ENCODE assay signal across 8 cellular contexts in the genomic region with DNA sequence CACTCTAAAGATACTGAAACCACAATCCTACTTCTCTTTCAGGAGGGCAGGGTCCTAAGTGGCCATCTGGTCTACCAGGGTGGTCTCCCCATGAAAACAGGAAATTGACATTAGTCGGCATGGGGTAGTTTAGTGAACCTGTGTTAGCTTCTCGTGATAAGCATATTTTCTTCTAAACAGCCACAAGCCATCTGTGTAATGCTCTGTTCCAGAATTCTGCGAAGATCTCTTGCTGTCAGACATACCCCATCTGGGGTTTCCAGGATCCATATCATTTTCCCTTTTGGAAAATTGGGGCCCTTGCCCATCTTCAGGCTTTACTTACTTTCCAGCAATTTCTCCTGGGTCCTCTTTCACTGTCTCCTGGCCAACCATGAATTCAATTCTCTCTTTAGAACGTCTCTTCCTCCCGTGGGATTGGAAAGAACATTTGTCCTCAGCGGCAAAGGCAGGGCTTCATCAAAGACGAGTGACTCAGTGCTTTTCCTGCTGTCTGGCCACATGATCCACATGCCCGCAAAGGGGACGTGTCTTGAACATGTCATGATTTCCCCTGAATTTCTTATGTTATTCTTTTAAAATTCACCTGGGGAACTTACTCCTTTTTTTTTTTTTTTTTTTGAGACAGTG. TPM values are rescaled to one million over a fixed set of nuclear protein-coding genes. Genes with fewer than 3 reads are reported as not detected.
DNase-seq lines count a peak whose midpoint lies in the region; ATAC-seq, FAIRE-seq and TF ChIP-seq lines count a peak whose summit lies in the region.

No MANE protein-coding gene starts in this region.

- H3K4me1 ChIP-seq in right lobe of liver (no peaks in the 10 kb centered on the region), HepG2 (ENCODE audit: insufficient read depth, low read length) (no peaks in the 10 kb centered on the region), left lung (peaks cover 14 to 43% of the 10 kb centered on the region in 2 donors), vagina (peaks cover 21% of the 10 kb centered on the region), spleen (peaks cover 3 to 44% (median 32%) of the 10 kb centered on the region in 6 donors)

- no TSS peak for BruUV-seq in HepG2 (replicated peaks; lab: Mats Ljungman, UMichigan)

- no peak for TF ChIP-seq EP300 in HepG2 (IDR thresholded peaks at IDR 0.05; ENCODE audit: low read depth in 2 of 2, low read length in 2 of 2)
- TF ChIP-seq EP300 in HepG2 (CRISPR knock-in tag; IDR thresholded peaks at IDR 0.05; ENCODE audit: borderline replicate concordance), result no peak

- DNase-seq in right lobe of liver, result peak in 1 of 3 donors; percentile 51
- no peak for DNase-seq in HepG2 (ENCODE audit: low spot score)
- peak; percentile 26 for DNase-seq in amniotic stem cell (lab: John Stamatoyannopoulos, UW)
- DNase-seq in left lung, result peak in 1 of 2 donors; percentile 67
- DNase-seq in vagina (ENCODE audit: extremely low spot score in 2 of 2), result no peak
- DNase-seq in spleen, result no peak
- DNase-seq in NCI-H1048 (lab: John Stamatoyannopoulos, UW), result no peak

- WGBS in right lobe of liver (ENCODE audit: insufficient coverage, low coverage, low lambda C conversion rate, missing lambda C conversion rate), result 56% methylated on average over 9 of the region's 9 CpGs
- 32% methylated on average over 9 of the region's 9 CpGs for WGBS in HepG2 (ENCODE audit: low lambda C conversion rate)
- WGBS in spleen, 5 donors, result 12 to 18% (median 17%) methylated on average over 9 of the region's 9 CpGs

- H3K27ac ChIP-seq in right lobe of liver, result no peak overlapping the region
- no peak overlapping the region for H3K27ac ChIP-seq in HepG2 (ENCODE audit: extremely low read length, insufficient read depth, low read length)
- H3K27ac ChIP-seq in left lung, result peak overlapping the region; percentile 50 to 62
- peak overlapping the region; percentile 59 for H3K27ac ChIP-seq in vagina
- H3K27ac ChIP-seq in spleen, result no peak overlapping the region

- no peak for TF ChIP-seq POLR2A in right lobe of liver (IDR thresholded peaks at IDR 0.05)
- no peak for TF ChIP-seq POLR2A in HepG2 (IDR thresholded peaks at IDR 0.05; ENCODE audit: insufficient read depth in 1 of 2, low read depth in 2 of 2, low read length in 2 of 2)
- TF ChIP-seq POLR2A in vagina (IDR thresholded peaks at IDR 0.05), result no peak
- no peak for TF ChIP-seq POLR2A in spleen (IDR thresholded peaks at IDR 0.05)

- H3K9me3 ChIP-seq in right lobe of liver, result no peaks in the 10 kb centered on the region
- no peaks in the 10 kb centered on the region for H3K9me3 ChIP-seq in HepG2 (ENCODE audit: low read length)
- no peaks in the 10 kb centered on the region for H3K9me3 ChIP-seq in left lung
- H3K9me3 ChIP-seq in vagina, result no peaks in the 10 kb centered on the region
- H3K9me3 ChIP-seq in spleen, result peaks cover 0 to 7% (median 0%) of the 10 kb centered on the region in 8 donors

- CTCF ChIA-PET in HepG2 (lab: Yijun Ruan, JAX; ENCODE audit: low intra/inter-chr PET ratio, low total read pairs), result no interaction called here

- ATAC-seq in right lobe of liver (peak in 3 of 4 donors; percentile 51 to 68 (median 63)), HepG2 (no peak), left lung (peak; percentile 35), GM21423 (IDR thresholded peaks at IDR 0.05; ENCODE audit: unreplicated experiment) (no peak)

- H3K36me3 ChIP-seq in right lobe of liver, result no peaks in the 10 kb centered on the region
- no peaks in the 10 kb centered on the region for H3K36me3 ChIP-seq in HepG2 (replicated peaks in 1 of 2; ENCODE audit: control insufficient read depth in 1 of 2, insufficient read depth in 2 of 2, low read length in 2 of 2)
- no peaks in the 10 kb centered on the region for H3K36me3 ChIP-seq in left lung
- H3K36me3 ChIP-seq in vagina, result no peaks in the 10 kb centered on the region
- H3K36me3 ChIP-seq in spleen, result no peaks in the 10 kb centered on the region

- no peaks in the 10 kb centered on the region for H3K79me2 ChIP-seq in HepG2 (ENCODE audit: insufficient read depth, low read length)

- H2AFZ ChIP-seq in HepG2 (ENCODE audit: low read length), result no peak overlapping the region

- H3K27me3 ChIP-seq in right lobe of liver (no peaks in the 10 kb centered on the region), HepG2 (ENCODE audit: control insufficient read depth in 1 of 2, insufficient read depth in 2 of 2, low read length in 2 of 2) (peaks cover 10 to 36% of the 10 kb centered on the region in 2 experiments; a peak in 4 of 5 replicates), left lung (no peaks in the 10 kb centered on the region), vagina (no peaks in the 10 kb centered on the region), spleen (replicated peaks in 1 of 7) (peaks cover 0 to 10% (median 0%) of the 10 kb centered on the region in 7 donors)

- POLR2A ChIA-PET in HepG2 (lab: Yijun Ruan, JAX), result no interaction called here

- H3K9ac ChIP-seq in HepG2 (ENCODE audit: insufficient read depth, low read depth, low read length), result no peak overlapping the region

- no peaks in the 10 kb centered on the region for H4K20me1 ChIP-seq in HepG2 (ENCODE audit: insufficient read depth, low read length)

- TF ChIP-seq RAD21 in HepG2 (CRISPR knock-in tag; IDR thresholded peaks at IDR 0.05), result no peak

- H3K4me3 ChIP-seq in right lobe of liver (no peak overlapping the region), HepG2 (replicated peaks in 1 of 3; ENCODE audit: insufficient read depth in 1 of 3, low read depth in 2 of 3, low read length in 3 of 3) (no peak overlapping the region), left lung (no peak overlapping the region), vagina (no peak overlapping the region), spleen (no peak overlapping the region)

- intact Hi-C loops in right lobe of liver (cut with DNase I) (no loop called here), HepG2 (cut with micrococcal nuclease; ENCODE audit: unreplicated experiment) (no loop called here), left lung (cut with DNase I) (no loop called here), vagina (cut with DNase I) (no loop called here), spleen (cut with DNase I; ENCODE audit: low total_unique reads) (no loop called here)

- in situ Hi-C loops in HepG2 (cut with HindIII; ENCODE audit: extremely low pct_ligation_motif_present, low pct_unique_long_range_greater_than_20kb), result no loop called here

- H3K4me2 ChIP-seq in HepG2 (ENCODE audit: low read depth, low read length), result no peak overlapping the region

- FAIRE-seq in HepG2 (lab: Jason Lieb, UNC), result no peak

- TF ChIP-seq CTCF in right lobe of liver (IDR thresholded peaks at IDR 0.05) (no peak), HepG2 (CRISPR knock-in tag; IDR thresholded peaks at IDR 0.05) (no peak), left lung (IDR thresholded peaks at IDR 0.05) (no peak), vagina (IDR thresholded peaks at IDR 0.05) (no peak), spleen (IDR thresholded peaks at IDR 0.05 in 8 of 11, conservative IDR thresholded peaks at IDR 0.05 in 3 of 11) (no peak)

TF ChIP-seq in HepG2, 621 proteins besides CTCF, POLR2A, EP300 and RAD21:
- no peak for TF ChIP-seq ZSCAN9 (CRISPR knock-in tag; IDR thresholded peaks at IDR 0.05; ENCODE audit: borderline replicate concordance)
- TF ChIP-seq MIXL1 (CRISPR knock-in tag; IDR thresholded peaks at IDR 0.05), result no peak
- no peak for TF ChIP-seq XBP1 (CRISPR knock-in tag; IDR thresholded peaks at IDR 0.05)
- no peak for TF ChIP-seq ZNF619 (CRISPR knock-in tag; IDR thresholded peaks at IDR 0.05)
- no peak for TF ChIP-seq ZNF180 (CRISPR knock-in tag; IDR thresholded peaks at IDR 0.05; ENCODE audit: borderline replicate concordance, low read depth)
- TF ChIP-seq ZNF263 (CRISPR knock-in tag; IDR thresholded peaks at IDR 0.05), result no peak
TF ChIP-seq in HepG2: peak in this region for 0.

RNA-seq across cellular contexts. Expression of gene NCOR2, which starts 21.4 kb away (rescaled TPM):
- total RNA-seq in right lobe of liver (10 to 100 TPM; 38.1 to 87.5 (median 45.0) TPM), HepG2 (2016; rRNA removed; fragmentation: Illumina TruSeq; extraction: Trizol) (5.7 and 6.1 TPM in 2 replicates), left lung (100 to 1,000 TPM; 289 to 331 TPM), vagina (120 TPM), spleen (100 to 1,000 TPM; 145 to 236 (median 174) TPM)
- total RNA-seq in HepG2 (2016; cell fraction: cytosol; rRNA removed; fragmentation: Illumina TruSeq; extraction: Trizol; ENCODE audit: low read depth), result 10.5 and 12.4 TPM in 2 replicates
- total RNA-seq in HepG2 (2016; cell fraction: insoluble cytoplasmic fraction; rRNA removed; fragmentation: Illumina TruSeq; extraction: Trizol), result 5.6 and 7.1 TPM in 2 replicates
- 15.2 and 16.6 TPM in 2 replicates for total RNA-seq in HepG2 (2016; cell fraction: membrane; rRNA removed; fragmentation: Illumina TruSeq; extraction: Trizol)
- total RNA-seq in HepG2 (2016; cell fraction: nucleus; rRNA removed; fragmentation: Illumina TruSeq; extraction: Trizol), result 12.4 and 13.1 TPM in 2 replicates
- polyA plus RNA-seq in HepG2 (2011; rRNA removed) (4.5 and 4.8 TPM in 2 replicates), spleen (10 to 100 TPM; 13.2 to 60.6 (median 17.2) TPM)
- polyA plus RNA-seq in HepG2 (2011; cell fraction: cytosol; rRNA removed), result 2.8 and 4.1 TPM in 2 replicates
- 30.4 and 39.4 TPM in 2 replicates for polyA plus RNA-seq in HepG2 (2011; cell fraction: nucleus; rRNA removed)
- polyA plus RNA-seq in HepG2 (2012), result 32.8 and 41.1 TPM in 2 replicates
- 2.8 and 3.1 TPM in 2 replicates for polyA plus RNA-seq in HepG2 (2016; cell fraction: cytosol; fragmentation: Illumina TruSeq; extraction: Trizol; ENCODE audit: low read depth)
- polyA plus RNA-seq in HepG2 (2016; cell fraction: insoluble cytoplasmic fraction; fragmentation: Illumina TruSeq; extraction: Trizol; ENCODE audit: low read depth), result 17.3 and 24.8 TPM in 2 replicates
- 7.1 and 8.9 TPM in 2 replicates for polyA plus RNA-seq in HepG2 (2016; cell fraction: membrane; fragmentation: Illumina TruSeq; extraction: Trizol; ENCODE audit: low read depth)
- 43.0 and 54.1 TPM in 2 replicates for polyA plus RNA-seq in HepG2 (2016; cell fraction: nucleus; fragmentation: Illumina TruSeq; extraction: Trizol; ENCODE audit: insufficient read depth, low read depth)
- polyA minus RNA-seq in HepG2 (2011; rRNA and poly(A)+ RNA removed; ENCODE audit: low replicate concordance), result 21.9 and 23.2 TPM in 2 replicates
- polyA minus RNA-seq in HepG2 (2011; cell fraction: cytosol; rRNA and poly(A)+ RNA removed), result 16.5 and 17.0 TPM in 2 replicates
- 20.9 and 22.6 TPM in 2 replicates for polyA minus RNA-seq in HepG2 (2011; cell fraction: nucleus; rRNA and poly(A)+ RNA removed)

Comparison
In these comparisons a context has a peak if more than half of its experiments do, and no peak if none do; other contexts are left out.
1. ATAC-seq: peak in right lobe of liver (3 of 4) and left lung (single experiment); none in HepG2 (single experiment) and GM21423 (single experiment).
2. H3K27ac ChIP-seq: peak in left lung (2 of 2) and vagina (single experiment); none in right lobe of liver (0 of 3), HepG2 (single experiment) and spleen (0 of 8).